ENCODE assay signal across 8 cellular contexts in genomic region chr19:29212614-29213573, GRCh38. TPM values are rescaled to one million over a fixed set of nuclear protein-coding genes. Genes with fewer than 3 reads are reported as not detected.
DNase-seq lines count a peak whose midpoint lies in the region; ATAC-seq and TF ChIP-seq lines count a peak whose summit lies in the region.

TSS of gene UQCRFS1 (minus strand) at chr19:29213151. CDS start at chr19:29213118, 33 bp downstream.

- DNase-seq in AG09319 (ENCODE audit: extremely low read depth, low read depth), result peak; percentile 74
- peak; percentile 100 for DNase-seq in NCI-H345 (lab: John Stamatoyannopoulos, UW)
- DNase-seq in activated B cell treated with CpG ODN at 0.5 μM for 24 hours, result peak; percentile 92
- peak; percentile 92 to 93 for DNase-seq in cardiac fibroblast (ENCODE audit: low read depth in 2 of 2)
- peak; percentile 96 for DNase-seq in iPS-NIHi7 (ENCODE audit: extremely low spot score)
- peak; percentile 72 for DNase-seq in smooth muscle cell (lab: John Stamatoyannopoulos, UW; ENCODE audit: unreplicated experiment)

- intact Hi-C loops in activated B cell treated with CpG ODN at 0.5 μM for 24 hours (cut with micrococcal nuclease), result loop anchor here (1.0 to 10.0 kb wide), 4 partner anchors 502 to 1418 kb away; partner anchors contain the start of genes C19orf12, CCNE1 and URI1

- no peaks in the 10 kb centered on the region for H3K27me3 ChIP-seq in smooth muscle cell (ENCODE audit: low read depth)

- H3K36me3 ChIP-seq in smooth muscle cell (ENCODE audit: low read depth), result no peaks in the 10 kb centered on the region

- peak within 1 kb of the TSS; percentile 95 for H3K4me2 ChIP-seq in smooth muscle cell

- WGBS in smooth muscle cell (ENCODE audit: low lambda C conversion rate), result 2% methylated on average over 88 of the region's 96 CpGs

- ATAC-seq in GM19025 (IDR thresholded peaks at IDR 0.05; ENCODE audit: low read depth, unreplicated experiment), result peak; percentile 95
- peak; percentile 94 for ATAC-seq in HG03280 (IDR thresholded peaks at IDR 0.05; ENCODE audit: unreplicated experiment)
- ATAC-seq in activated B cell treated with CpG ODN at 0.5 μM for 24 hours (ENCODE audit: low read depth), result peak; percentile 96

- H3K9me3 ChIP-seq in smooth muscle cell (replicated peaks; ENCODE audit: low read depth), result no peaks in the 10 kb centered on the region

- peaks cover 3% of the 10 kb centered on the region for H3K9me3 Mint-ChIP-seq in activated B cell treated with CpG ODN at 0.5 μM for 24 hours

- peaks cover 38% of the 10 kb centered on the region for H3K4me1 Mint-ChIP-seq in activated B cell treated with CpG ODN at 0.5 μM for 24 hours

- peaks cover 9% of the 10 kb centered on the region for H3K27me3 Mint-ChIP-seq in activated B cell treated with CpG ODN at 0.5 μM for 24 hours

- peaks cover 12% of the 10 kb centered on the region for H3K4me1 ChIP-seq in smooth muscle cell (ENCODE audit: low read depth)

- TF ChIP-seq CTCF in AG09319 (IDR thresholded peaks at IDR 0.05; ENCODE audit: low read depth, low read length), result no peak
- TF ChIP-seq CTCF in activated B cell treated with CpG ODN at 0.5 μM for 24 hours (IDR thresholded peaks at IDR 0.05), result no peak
- no peak for TF ChIP-seq CTCF in cardiac fibroblast (IDR thresholded peaks at IDR 0.05; ENCODE audit: low read depth, low read length)
- no peak for TF ChIP-seq CTCF in smooth muscle cell (IDR thresholded peaks at IDR 0.05; ENCODE audit: borderline replicate concordance, insufficient read depth, poor library complexity, severe bottlenecking)

- H3K4me3 Mint-ChIP-seq in activated B cell treated with CpG ODN at 0.5 μM for 24 hours, result peak within 1 kb of the TSS; percentile 92

- POLR2A ChIA-PET in activated B cell treated with CpG ODN at 0.5 μM for 24 hours (lab: Charles Lee), result interaction anchor here (0.6 to 1.1 kb wide), 3 partner anchors 11 to 598 kb away, joined by 3 to 7 read pairs (median 5); partner anchors contain the start of gene POP4

- CTCF ChIA-PET in activated B cell treated with CpG ODN at 0.5 μM for 24 hours (lab: Charles Lee), result no interaction called here

- H3K27ac Mint-ChIP-seq in activated B cell treated with CpG ODN at 0.5 μM for 24 hours, result peak within 1 kb of the TSS; percentile 88

- H3F3A ChIP-seq in smooth muscle cell (ENCODE audit: low read depth), result no peaks in the 10 kb centered on the region

- H3K36me3 Mint-ChIP-seq in activated B cell treated with CpG ODN at 0.5 μM for 24 hours (ENCODE audit: low read depth), result peaks cover 23% of the 10 kb centered on the region

- H4K20me1 ChIP-seq in smooth muscle cell (ENCODE audit: low read depth), result peaks cover 38% of the 10 kb centered on the region

- peak within 1 kb of the TSS; percentile 86 for H3K27ac ChIP-seq in smooth muscle cell (ENCODE audit: low read depth)

- H3K79me2 ChIP-seq in smooth muscle cell (ENCODE audit: low read depth), result peaks cover 47% of the 10 kb centered on the region

- peak within 1 kb of the TSS; percentile 70 to 79 for H3K4me3 ChIP-seq in cardiac fibroblast (replicated peaks in 1 of 2; ENCODE audit: low read depth in 2 of 2, low read length in 2 of 2)
- H3K4me3 ChIP-seq in smooth muscle cell, result peak within 1 kb of the TSS; percentile 85

- peak within 1 kb of the TSS; percentile 99 for H2AFZ ChIP-seq in smooth muscle cell (ENCODE audit: low read depth)

- peak within 1 kb of the TSS; percentile 99 for H3K9ac ChIP-seq in smooth muscle cell (ENCODE audit: low read depth)

RNA-seq across cellular contexts. Expression of gene UQCRFS1, which starts in this region (rescaled TPM):
- total RNA-seq in activated B cell treated with CpG ODN at 0.5 μM for 24 hours, result 22.9 and 24.4 TPM in 2 replicates
- total RNA-seq in smooth muscle cell, result 37.1 and 41.1 TPM in 2 replicates
- 51.6 and 57.9 TPM in 2 replicates for polyA plus RNA-seq in smooth muscle cell

Comparison
In these comparisons a context has a peak if more than half of its experiments do, and no peak if none do; other contexts are left out.
1. Peak in every context shown above with its lines: DNase-seq, ATAC-seq, H3K4me3 ChIP-seq and H3K27ac ChIP-seq.